18 cellular contexts compared by ENCODE assay signal in genomic region chr19:50632151-50632835, GRCh38. TPM values are rescaled to one million over a fixed set of nuclear protein-coding genes. Genes with fewer than 3 reads are reported as not detected.
"Had no signal": no experiment of that assay in that cellular context is flagged by ENCODE, and none has a peak within 500 bp of the region (broad histone marks: within the 10 kb centered on the region; RNA-seq: fewer than 3 reads in every experiment).

No MANE protein-coding gene starts in this region.

- H3K27ac Mint-ChIP-seq: activated naive CD8-positive, alpha-beta T cell treated with anti-CD3 and anti-CD28 coated beads, Interleukin-2, amount 10 ng/mL, durations not matched to agents 7 days and 5 days; activated T-helper 1 cell treated with anti-CD3 and anti-CD28 coated beads, Interleukin-12 subunit alpha, Interleukin-12 subunit beta, Interleukin-2, Interleukin-4 antibody, amounts not matched to agents 30 ng/mL and 10 ng/mL and 1 ng/mL, durations not matched to agents 14 hours and 24 hours and 36 hours; naive thymus-derived CD8-positive, alpha-beta T cell; stimulated activated naive B cell treated with anti-CD40 and anti-IgM and Interleukin-4, amounts not matched to agents 10 μg/mL and 1 μg/mL and 100 μg/mL, for 72 hours had no signal

- H3K27me3 Mint-ChIP-seq: activated naive CD8-positive, alpha-beta T cell treated with anti-CD3 and anti-CD28 coated beads, Interleukin-2, amount 10 ng/mL, durations not matched to agents 7 days and 5 days had no signal

- DNase-seq: activated CD4-positive, alpha-beta T cell treated with anti-CD3 and anti-CD28 coated beads, Interleukin-2, amount 50 U/mL, for 1 hour; activated CD8-positive, alpha-beta memory T cell treated with anti-CD3 and anti-CD28 coated beads for 24 hours; activated naive CD8-positive, alpha-beta T cell treated with anti-CD3 and anti-CD28 coated beads, Interleukin-2, amount 10 ng/mL, durations not matched to agents 7 days and 5 days; cerebellar nuclear complex; effector memory CD4-positive, alpha-beta T cell; foreskin keratinocyte; mesenchymal stem cell; naive thymus-derived CD8-positive, alpha-beta T cell; stimulated activated CD4-positive, alpha-beta T cell treated with anti-CD3 and anti-CD28 coated beads, Interleukin-15, amount 100 ng/mL, for 24 hours; stimulated activated CD4-positive, alpha-beta T cell treated with anti-CD3 and anti-CD28 coated beads, Interleukin-4, amount 100 ng/mL, for 1 hour; stimulated activated naive B cell treated with anti-CD40 and anti-IgM and Interleukin-4, amounts not matched to agents 10 μg/mL and 1 μg/mL and 100 μg/mL, for 72 hours; tibial artery had no signal

- H3K4me1 Mint-ChIP-seq: activated naive CD8-positive, alpha-beta T cell treated with anti-CD3 and anti-CD28 coated beads, Interleukin-2, amount 10 ng/mL, durations not matched to agents 7 days and 5 days; naive thymus-derived CD8-positive, alpha-beta T cell; stimulated activated naive B cell treated with anti-CD40 and anti-IgM and Interleukin-4, amounts not matched to agents 10 μg/mL and 1 μg/mL and 100 μg/mL, for 72 hours had no signal

- H3K4me1 ChIP-seq: foreskin keratinocyte, tibial artery had no signal

- ATAC-seq: foreskin keratinocyte; naive thymus-derived CD8-positive, alpha-beta T cell; stimulated activated naive B cell treated with anti-CD40 and anti-IgM and Interleukin-4, amounts not matched to agents 10 μg/mL and 1 μg/mL and 100 μg/mL, for 72 hours had no signal

- FAIRE-seq: urothelium cell line had no signal

- H3K4me3 ChIP-seq: tibial artery had no signal

- H3K4me3 Mint-ChIP-seq: activated naive CD8-positive, alpha-beta T cell treated with anti-CD3 and anti-CD28 coated beads, Interleukin-2, amount 10 ng/mL, durations not matched to agents 7 days and 5 days; activated T-helper 1 cell treated with anti-CD3 and anti-CD28 coated beads, Interleukin-12 subunit alpha, Interleukin-12 subunit beta, Interleukin-2, Interleukin-4 antibody, amounts not matched to agents 30 ng/mL and 10 ng/mL and 1 ng/mL, durations not matched to agents 14 hours and 24 hours and 36 hours; naive thymus-derived CD8-positive, alpha-beta T cell; stimulated activated naive B cell treated with anti-CD40 and anti-IgM and Interleukin-4, amounts not matched to agents 10 μg/mL and 1 μg/mL and 100 μg/mL, for 72 hours had no signal

- H3K36me3 ChIP-seq: tibial artery had no signal

- H3K27me3 ChIP-seq: foreskin keratinocyte had no signal

- H3K27ac ChIP-seq: foreskin keratinocyte, tibial artery had no signal

RNA-seq across cellular contexts. Expression of gene SYT3, which starts 7.4 kb away (rescaled TPM):
- total RNA-seq: activated T-helper 1 cell treated with anti-CD3 and anti-CD28 coated beads, Interleukin-12 subunit alpha, Interleukin-12 subunit beta, Interleukin-2, Interleukin-4 antibody, amounts not matched to agents 30 ng/mL and 10 ng/mL and 1 ng/mL, durations not matched to agents 14 hours and 24 hours and 36 hours; foreskin keratinocyte; liver; skeletal muscle tissue; subcutaneous adipose tissue had no signal
- polyA plus RNA-seq: foreskin keratinocyte, liver had no signal

RNA-seq across cellular contexts. Expression of gene C19orf81, which starts 17.0 kb away (rescaled TPM):
- total RNA-seq: activated T-helper 1 cell treated with anti-CD3 and anti-CD28 coated beads, Interleukin-12 subunit alpha, Interleukin-12 subunit beta, Interleukin-2, Interleukin-4 antibody, amounts not matched to agents 30 ng/mL and 10 ng/mL and 1 ng/mL, durations not matched to agents 14 hours and 24 hours and 36 hours; foreskin keratinocyte; liver; mucosa of gallbladder; skeletal muscle tissue had no signal
- polyA plus RNA-seq: liver had no signal
